ENCODE assay signal across 8 cellular contexts in genomic region chr1:182629674-182630073, GRCh38. TPM values are rescaled to one million over a fixed set of nuclear protein-coding genes. Genes with fewer than 3 reads are reported as not detected.
DNase-seq lines count a peak whose midpoint lies in the region; ATAC-seq and TF ChIP-seq lines count a peak whose summit lies in the region.

No MANE protein-coding gene starts in this region.

- H3K27ac Mint-ChIP-seq in mesothelial cell of epicardium: no peak overlapping the region

- ATAC-seq in GM18868 (IDR thresholded peaks at IDR 0.05; ENCODE audit: unreplicated experiment) (peak; percentile 64), HG03442 (IDR thresholded peaks at IDR 0.05; ENCODE audit: unreplicated experiment) (peak; percentile 58)

- TF ChIP-seq CTCF in mesothelial cell of epicardium (IDR thresholded peaks at IDR 0.05; ENCODE audit: unreplicated experiment): no peak

- no peaks in the 10 kb centered on the region for H3K27me3 Mint-ChIP-seq in mesothelial cell of epicardium (ENCODE audit: low read depth)

- H3K36me3 Mint-ChIP-seq in mesothelial cell of epicardium: no peaks in the 10 kb centered on the region

- no peaks in the 10 kb centered on the region for H3K9me3 Mint-ChIP-seq in mesothelial cell of epicardium

- peaks cover 37% of the 10 kb centered on the region for H3K4me1 Mint-ChIP-seq in mesothelial cell of epicardium

- H3K4me3 Mint-ChIP-seq in mesothelial cell of epicardium: no peak overlapping the region

- in situ Hi-C loops in ACHN (cut with HindIII; ENCODE audit: low pct_ligation_motif_present, low pct_unique_long_range_greater_than_20kb, low sequenced_read_pairs): no loop called here

- peak; percentile 41 for DNase-seq in activated CD8-positive, alpha-beta memory T cell treated with anti-CD3 and anti-CD28 coated beads, Interleukin-2, amount 50 U/mL, for 24 hours (ENCODE audit: extremely low read depth)
- peak; percentile 9 to 59 (median 14) for DNase-seq in stimulated activated CD4-positive, alpha-beta T cell treated with anti-CD3 and anti-CD28 coated beads, Interleukin-1b, Interleukin-23, amount 100 ng/mL, for 24 hours (ENCODE audit: low read depth in 4 of 4, low spot score in 1 of 4)
- DNase-seq in ACHN (no peak), NCI-H510A (lab: John Stamatoyannopoulos, UW) (no peak), mesothelial cell of epicardium (ENCODE audit: low spot score in 2 of 2, unreplicated experiment in 2 of 2) (no peak), occipital lobe (lab: John Stamatoyannopoulos, UW) (no peak)

RNA-seq across cellular contexts. Expression of gene RGS16, which starts 25.5 kb away (rescaled TPM):
- total RNA-seq in mesothelial cell of epicardium (0.55 to 0.99 TPM (median 0.74 TPM) in 3 replicates), occipital lobe (1.6 TPM)

RNA-seq across cellular contexts. Expression of gene RNASEL, which starts 40.6 kb away (rescaled TPM):
- total RNA-seq in mesothelial cell of epicardium (4.5 to 5.6 TPM (median 4.6 TPM) in 3 replicates), occipital lobe (4.1 TPM)

RNA-seq across cellular contexts. Expression of gene RGS8, which starts 54.7 kb away (rescaled TPM):
- total RNA-seq in mesothelial cell of epicardium (not detected in 3 replicates), occipital lobe (7.8 TPM)

Comparison
In these comparisons a context has a peak if more than half of its experiments do, and no peak if none do; other contexts are left out.
1. DNase-seq: peak in activated CD8-positive, alpha-beta memory T cell treated with anti-CD3 and anti-CD28 coated beads, Interleukin-2, amount 50 U/mL, for 24 hours (single experiment) and stimulated activated CD4-positive, alpha-beta T cell treated with anti-CD3 and anti-CD28 coated beads, Interleukin-1b, Interleukin-23, amount 100 ng/mL, for 24 hours (4 of 4); none in ACHN (single experiment), NCI-H510A (single experiment), mesothelial cell of epicardium (0 of 2) and occipital lobe (single experiment).